ENCODE assay signal across 1 cellular context in the genomic region with DNA sequence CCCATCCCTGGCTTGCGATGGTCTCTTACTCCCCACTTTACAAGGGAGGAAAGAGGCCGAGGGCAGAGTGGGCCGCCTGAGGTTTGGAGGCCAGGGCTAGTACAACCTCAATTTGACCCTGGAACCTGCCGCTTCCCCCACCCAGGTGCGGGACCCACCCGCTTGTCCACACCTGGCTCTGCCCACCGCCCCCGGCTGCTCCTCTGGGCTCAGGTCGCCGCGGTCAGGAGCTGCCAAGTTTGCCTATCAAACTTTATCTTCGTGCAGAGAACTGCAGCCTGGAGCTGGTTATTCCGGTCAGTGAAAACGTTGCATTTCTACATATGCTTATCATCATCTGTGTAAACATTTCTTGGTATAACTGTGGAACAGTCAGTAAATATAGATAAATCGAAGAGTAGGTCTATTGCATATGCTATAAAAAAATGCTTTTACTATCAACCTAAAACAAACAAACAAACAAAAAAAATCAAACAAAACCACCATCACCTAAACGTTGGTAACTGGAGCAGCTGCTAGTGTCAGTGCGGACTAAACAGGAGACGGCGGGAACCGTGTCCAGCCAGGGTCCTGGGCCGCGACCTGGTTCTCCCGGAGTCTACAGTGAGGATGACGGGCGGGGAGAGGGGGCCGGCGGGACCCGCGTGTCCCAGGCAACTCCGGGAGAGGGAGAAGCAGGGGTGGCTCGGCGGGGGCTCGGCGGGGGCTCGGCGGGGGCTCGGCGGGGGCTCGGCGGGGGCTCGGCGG.
TF ChIP-seq lines count a peak whose summit lies in the region.

No MANE protein-coding gene starts in this region.

TF ChIP-seq in K562, 482 proteins besides CTCF, POLR2A, EP300 and RAD21 (continued from another document and continues in another):
- TF ChIP-seq ZHX1 (conservative IDR thresholded peaks at IDR 0.05; ENCODE audit: low read length) (no peak), ZNF232 (CRISPR knock-in tag; IDR thresholded peaks at IDR 0.05) (no peak), SRF (CRISPR knock-in tag; IDR thresholded peaks at IDR 0.05) (no peak), CBX2 (IDR thresholded peaks at IDR 0.05; ENCODE audit: insufficient read depth, low read length, poor library complexity, severe bottlenecking) (no peak), TCF7L2 (IDR thresholded peaks at IDR 0.05; ENCODE audit: low read depth, low read length) (no peak), RNF219 (CRISPR knock-in tag; IDR thresholded peaks at IDR 0.05) (no peak), SAFB2 (IDR thresholded peaks at IDR 0.05; ENCODE audit: borderline replicate concordance, low read depth, low read length, severe bottlenecking) (no peak), ZNF518B (CRISPR knock-in tag; IDR thresholded peaks at IDR 0.05) (no peak), BCOR (IDR thresholded peaks at IDR 0.05) (peak; percentile 89; the same call in 1 of the 2 replicates), BHLHE40 (IDR thresholded peaks at IDR 0.05; ENCODE audit: low read length) (no peak), EZH2 (IDR thresholded peaks at IDR 0.05; ENCODE audit: borderline replicate concordance, low read depth, low read length) (no peak), NEUROD1 (IDR thresholded peaks at IDR 0.05; ENCODE audit: borderline replicate concordance, low read depth, low read length, partially characterized antibody) (peak; percentile 13), ZNF511 (CRISPR knock-in tag; IDR thresholded peaks at IDR 0.05) (no peak), ZNF140 (CRISPR knock-in tag; IDR thresholded peaks at IDR 0.05) (no peak), TAL1 (IDR thresholded peaks at IDR 0.05) (peak; percentile 76), HMGN3 (IDR thresholded peaks at IDR 0.05; ENCODE audit: borderline replicate concordance, extremely low read depth, insufficient read length, low read depth, low read length) (no peak), ARID1B (IDR thresholded peaks at IDR 0.05) (peak; percentile 87), HDAC1 (IDR thresholded peaks at IDR 0.05) (no peak; a peak in 2 of 4 replicates), SMAD3 (CRISPR knock-in tag; conservative IDR thresholded peaks at IDR 0.05) (no peak), ZNF134 (CRISPR knock-in tag; conservative IDR thresholded peaks at IDR 0.05) (0 out of 2 replicates have a peak, but pooled peaks have one; percentile 31), CREM (IDR thresholded peaks at IDR 0.05; ENCODE audit: low read depth) (no peak)
- TF ChIP-seq, protein P1, sequence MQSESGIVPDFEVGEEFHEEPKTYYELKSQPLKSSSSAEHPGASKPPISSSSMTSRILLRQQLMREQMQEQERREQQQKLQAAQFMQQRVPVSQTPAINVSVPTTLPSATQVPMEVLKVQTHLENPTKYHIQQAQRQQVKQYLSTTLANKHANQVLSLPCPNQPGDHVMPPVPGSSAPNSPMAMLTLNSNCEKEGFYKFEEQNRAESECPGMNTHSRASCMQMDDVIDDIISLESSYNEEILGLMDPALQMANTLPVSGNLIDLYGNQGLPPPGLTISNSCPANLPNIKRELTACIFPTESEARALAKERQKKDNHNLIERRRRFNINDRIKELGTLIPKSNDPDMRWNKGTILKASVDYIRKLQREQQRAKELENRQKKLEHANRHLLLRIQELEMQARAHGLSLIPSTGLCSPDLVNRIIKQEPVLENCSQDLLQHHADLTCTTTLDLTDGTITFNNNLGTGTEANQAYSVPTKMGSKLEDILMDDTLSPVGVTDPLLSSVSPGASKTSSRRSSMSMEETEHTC (IDR thresholded peaks at IDR 0.05), result no peak
- TF ChIP-seq, protein P2, sequence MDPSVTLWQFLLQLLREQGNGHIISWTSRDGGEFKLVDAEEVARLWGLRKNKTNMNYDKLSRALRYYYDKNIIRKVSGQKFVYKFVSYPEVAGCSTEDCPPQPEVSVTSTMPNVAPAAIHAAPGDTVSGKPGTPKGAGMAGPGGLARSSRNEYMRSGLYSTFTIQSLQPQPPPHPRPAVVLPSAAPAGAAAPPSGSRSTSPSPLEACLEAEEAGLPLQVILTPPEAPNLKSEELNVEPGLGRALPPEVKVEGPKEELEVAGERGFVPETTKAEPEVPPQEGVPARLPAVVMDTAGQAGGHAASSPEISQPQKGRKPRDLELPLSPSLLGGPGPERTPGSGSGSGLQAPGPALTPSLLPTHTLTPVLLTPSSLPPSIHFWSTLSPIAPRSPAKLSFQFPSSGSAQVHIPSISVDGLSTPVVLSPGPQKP (CRISPR knock-in tag; IDR thresholded peaks at IDR 0.05), result no peak
- TF ChIP-seq, protein P3, sequence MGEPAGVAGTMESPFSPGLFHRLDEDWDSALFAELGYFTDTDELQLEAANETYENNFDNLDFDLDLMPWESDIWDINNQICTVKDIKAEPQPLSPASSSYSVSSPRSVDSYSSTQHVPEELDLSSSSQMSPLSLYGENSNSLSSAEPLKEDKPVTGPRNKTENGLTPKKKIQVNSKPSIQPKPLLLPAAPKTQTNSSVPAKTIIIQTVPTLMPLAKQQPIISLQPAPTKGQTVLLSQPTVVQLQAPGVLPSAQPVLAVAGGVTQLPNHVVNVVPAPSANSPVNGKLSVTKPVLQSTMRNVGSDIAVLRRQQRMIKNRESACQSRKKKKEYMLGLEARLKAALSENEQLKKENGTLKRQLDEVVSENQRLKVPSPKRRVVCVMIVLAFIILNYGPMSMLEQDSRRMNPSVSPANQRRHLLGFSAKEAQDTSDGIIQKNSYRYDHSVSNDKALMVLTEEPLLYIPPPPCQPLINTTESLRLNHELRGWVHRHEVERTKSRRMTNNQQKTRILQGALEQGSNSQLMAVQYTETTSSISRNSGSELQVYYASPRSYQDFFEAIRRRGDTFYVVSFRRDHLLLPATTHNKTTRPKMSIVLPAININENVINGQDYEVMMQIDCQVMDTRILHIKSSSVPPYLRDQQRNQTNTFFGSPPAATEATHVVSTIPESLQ (CRISPR knock-in tag; IDR thresholded peaks at IDR 0.05), result no peak
- TF ChIP-seq, protein P4, sequence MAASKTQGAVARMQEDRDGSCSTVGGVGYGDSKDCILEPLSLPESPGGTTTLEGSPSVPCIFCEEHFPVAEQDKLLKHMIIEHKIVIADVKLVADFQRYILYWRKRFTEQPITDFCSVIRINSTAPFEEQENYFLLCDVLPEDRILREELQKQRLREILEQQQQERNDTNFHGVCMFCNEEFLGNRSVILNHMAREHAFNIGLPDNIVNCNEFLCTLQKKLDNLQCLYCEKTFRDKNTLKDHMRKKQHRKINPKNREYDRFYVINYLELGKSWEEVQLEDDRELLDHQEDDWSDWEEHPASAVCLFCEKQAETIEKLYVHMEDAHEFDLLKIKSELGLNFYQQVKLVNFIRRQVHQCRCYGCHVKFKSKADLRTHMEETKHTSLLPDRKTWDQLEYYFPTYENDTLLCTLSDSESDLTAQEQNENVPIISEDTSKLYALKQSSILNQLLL (CRISPR knock-in tag; IDR thresholded peaks at IDR 0.05; ENCODE audit: borderline replicate concordance), result no peak
- TF ChIP-seq, protein P5, sequence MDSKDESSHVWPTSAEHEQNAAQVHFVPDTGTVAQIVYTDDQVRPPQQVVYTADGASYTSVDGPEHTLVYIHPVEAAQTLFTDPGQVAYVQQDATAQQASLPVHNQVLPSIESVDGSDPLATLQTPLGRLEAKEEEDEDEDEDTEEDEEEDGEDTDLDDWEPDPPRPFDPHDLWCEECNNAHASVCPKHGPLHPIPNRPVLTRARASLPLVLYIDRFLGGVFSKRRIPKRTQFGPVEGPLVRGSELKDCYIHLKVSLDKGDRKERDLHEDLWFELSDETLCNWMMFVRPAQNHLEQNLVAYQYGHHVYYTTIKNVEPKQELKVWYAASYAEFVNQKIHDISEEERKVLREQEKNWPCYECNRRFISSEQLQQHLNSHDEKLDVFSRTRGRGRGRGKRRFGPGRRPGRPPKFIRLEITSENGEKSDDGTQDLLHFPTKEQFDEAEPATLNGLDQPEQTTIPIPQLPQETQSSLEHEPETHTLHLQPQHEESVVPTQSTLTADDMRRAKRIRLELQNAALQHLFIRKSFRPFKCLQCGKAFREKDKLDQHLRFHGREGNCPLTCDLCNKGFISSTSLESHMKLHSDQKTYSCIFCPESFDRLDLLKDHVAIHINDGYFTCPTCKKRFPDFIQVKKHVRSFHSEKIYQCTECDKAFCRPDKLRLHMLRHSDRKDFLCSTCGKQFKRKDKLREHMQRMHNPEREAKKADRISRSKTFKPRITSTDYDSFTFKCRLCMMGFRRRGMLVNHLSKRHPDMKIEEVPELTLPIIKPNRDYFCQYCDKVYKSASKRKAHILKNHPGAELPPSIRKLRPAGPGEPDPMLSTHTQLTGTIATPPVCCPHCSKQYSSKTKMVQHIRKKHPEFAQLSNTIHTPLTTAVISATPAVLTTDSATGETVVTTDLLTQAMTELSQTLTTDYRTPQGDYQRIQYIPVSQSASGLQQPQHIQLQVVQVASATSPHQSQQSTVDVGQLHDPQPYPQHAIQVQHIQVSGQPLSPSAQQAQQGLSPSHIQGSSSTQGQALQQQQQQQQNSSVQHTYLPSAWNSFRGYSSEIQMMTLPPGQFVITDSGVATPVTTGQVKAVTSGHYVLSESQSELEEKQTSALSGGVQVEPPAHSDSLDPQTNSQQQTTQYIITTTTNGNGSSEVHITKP (IDR thresholded peaks at IDR 0.05; ENCODE audit: partially characterized antibody), result no peak
- TF ChIP-seq, protein P6, sequence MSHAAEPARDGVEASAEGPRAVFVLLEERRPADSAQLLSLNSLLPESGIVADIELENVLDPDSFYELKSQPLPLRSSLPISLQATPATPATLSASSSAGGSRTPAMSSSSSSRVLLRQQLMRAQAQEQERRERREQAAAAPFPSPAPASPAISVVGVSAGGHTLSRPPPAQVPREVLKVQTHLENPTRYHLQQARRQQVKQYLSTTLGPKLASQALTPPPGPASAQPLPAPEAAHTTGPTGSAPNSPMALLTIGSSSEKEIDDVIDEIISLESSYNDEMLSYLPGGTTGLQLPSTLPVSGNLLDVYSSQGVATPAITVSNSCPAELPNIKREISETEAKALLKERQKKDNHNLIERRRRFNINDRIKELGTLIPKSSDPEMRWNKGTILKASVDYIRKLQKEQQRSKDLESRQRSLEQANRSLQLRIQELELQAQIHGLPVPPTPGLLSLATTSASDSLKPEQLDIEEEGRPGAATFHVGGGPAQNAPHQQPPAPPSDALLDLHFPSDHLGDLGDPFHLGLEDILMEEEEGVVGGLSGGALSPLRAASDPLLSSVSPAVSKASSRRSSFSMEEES (CRISPR knock-in tag; IDR thresholded peaks at IDR 0.05), result no peak
